Comparison of ENCODE assay signal across 1 cellular context in the genomic region with DNA sequence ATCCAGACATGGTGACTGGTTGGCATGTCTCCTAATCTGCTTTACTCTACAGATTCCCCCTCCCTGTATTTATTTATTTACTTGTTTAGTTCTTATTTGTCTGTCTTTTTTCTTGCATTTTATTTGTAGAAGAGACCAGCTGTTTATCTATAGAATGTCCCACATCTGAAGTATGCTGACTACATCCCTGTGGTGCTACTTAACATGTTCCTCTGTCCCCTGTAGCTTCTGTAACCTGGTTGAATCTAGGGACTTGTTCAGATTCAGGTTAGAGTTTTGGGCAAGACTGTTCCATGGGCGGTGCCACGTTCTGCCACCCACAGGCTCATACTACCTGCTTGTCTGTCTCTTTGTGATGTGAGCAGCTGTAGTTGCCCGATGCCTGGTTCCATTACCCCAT.
TF ChIP-seq lines count a peak whose summit lies in the region.

No MANE protein-coding gene starts in this region.

TF ChIP-seq in endothelial cell of umbilical vein, 7 proteins besides CTCF, POLR2A, EP300 and RAD21 (continued from another document):
- TF ChIP-seq, protein P1, sequence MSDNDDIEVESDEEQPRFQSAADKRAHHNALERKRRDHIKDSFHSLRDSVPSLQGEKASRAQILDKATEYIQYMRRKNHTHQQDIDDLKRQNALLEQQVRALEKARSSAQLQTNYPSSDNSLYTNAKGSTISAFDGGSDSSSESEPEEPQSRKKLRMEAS (IDR thresholded peaks at IDR 0.05; ENCODE audit: insufficient read depth, insufficient read length): no peak
- no peak for TF ChIP-seq EZH2 (IDR thresholded peaks at IDR 0.05; ENCODE audit: borderline replicate concordance, low read depth, low read length, severe bottlenecking)
